In genomic region chr2:14401838-14402237, GRCh38 we compare ENCODE assay signal across 1 cellular context.
TF ChIP-seq lines count a peak whose summit lies in the region.

No MANE protein-coding gene starts in this region.

TF ChIP-seq in GM23338, 12 proteins besides CTCF, POLR2A, EP300 and RAD21 (continued from another document):
- peak; percentile 88; the same call in 1 of the 2 replicates for TF ChIP-seq ZNF462 (CRISPR knock-in tag; IDR thresholded peaks at IDR 0.05)
- TF ChIP-seq CREB1 (CRISPR knock-in tag; IDR thresholded peaks at IDR 0.05; ENCODE audit: low read depth), result 0 out of 2 replicates have a peak, but pooled peaks have one; percentile 18
TF ChIP-seq in GM23338: peak in this region for 5.
